10 cellular contexts compared by ENCODE assay signal in the genomic region with DNA sequence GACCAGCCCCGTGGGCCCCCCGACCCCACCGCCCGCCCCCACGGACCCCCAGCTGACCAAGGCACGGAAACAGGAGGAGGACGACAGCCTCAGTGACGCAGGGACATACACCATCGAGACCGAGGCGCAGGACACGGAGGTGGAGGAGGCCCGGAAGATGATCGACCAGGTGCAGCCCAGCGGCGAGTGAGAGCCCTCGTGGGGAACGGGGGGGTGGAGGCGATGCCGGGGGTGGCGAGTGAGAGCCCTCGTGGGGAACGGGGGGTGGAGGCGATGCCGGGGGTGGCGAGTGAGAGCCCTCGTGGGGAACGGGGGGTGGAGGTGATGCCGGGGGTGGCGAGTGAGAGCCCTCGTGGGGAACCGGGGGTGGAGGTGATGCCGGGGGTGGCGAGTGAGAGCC. TPM values are rescaled to one million over a fixed set of nuclear protein-coding genes. Genes with fewer than 3 reads are reported as not detected.
A peak's percentile ranks its signal among the peaks of the same experiment; 100 is the strongest.
DNase-seq lines count a peak whose midpoint lies in the region; ATAC-seq lines count a peak whose summit lies in the region.
"Not testable (repeated sequence)": the region's sequence is repeated elsewhere in the genome, so short reads cannot be mapped to it uniquely, and the experiment has no call there.
"Had no signal": no experiment of that assay in that cellular context is flagged by ENCODE, and none has a peak within 500 bp of the region (broad histone marks: within the 10 kb centered on the region; RNA-seq: fewer than 3 reads in every experiment).

No MANE protein-coding gene starts in this region.

- ATAC-seq in activated CD4-positive, alpha-beta T cell treated with anti-CD3 and anti-CD28 coated beads for 36 hours; Right ventricle myocardium superior (ENCODE audit: poor library complexity); right cardiac atrium: not testable (repeated sequence)
- peak; percentile 49 for ATAC-seq in memory B cell (ENCODE audit: low read depth)

- not testable (repeated sequence) for H3K9me3 ChIP-seq in right cardiac atrium (ENCODE audit: control insufficient read depth, low read length)

- intact Hi-C loops in activated CD4-positive, alpha-beta T cell treated with anti-CD3 and anti-CD28 coated beads for 36 hours (cut with DNase I, micrococcal nuclease); Right ventricle myocardium superior (cut with DNase I); right cardiac atrium (cut with DNase I): not testable (repeated sequence)

- H3K27me3 ChIP-seq in right cardiac atrium (ENCODE audit: control insufficient read depth, insufficient read depth): not testable (repeated sequence)

- not testable (repeated sequence) for H3K36me3 Mint-ChIP-seq in activated CD4-positive, alpha-beta T cell treated with anti-CD3 and anti-CD28 coated beads for 36 hours (ENCODE audit: low read depth); activated naive CD4-positive, alpha-beta T cell treated with anti-CD3 and anti-CD28 coated beads, Interleukin-2, amount 10 ng/mL, durations not matched to agents 7 days and 5 days; memory B cell

- H3K4me1 Mint-ChIP-seq in activated CD4-positive, alpha-beta T cell treated with anti-CD3 and anti-CD28 coated beads for 36 hours; activated naive CD4-positive, alpha-beta T cell treated with anti-CD3 and anti-CD28 coated beads, Interleukin-2, amount 10 ng/mL, durations not matched to agents 7 days and 5 days; memory B cell: not testable (repeated sequence)

- not testable (repeated sequence) for H3K9me3 Mint-ChIP-seq in activated CD4-positive, alpha-beta T cell treated with anti-CD3 and anti-CD28 coated beads for 36 hours (ENCODE audit: low read depth); activated naive CD4-positive, alpha-beta T cell treated with anti-CD3 and anti-CD28 coated beads, Interleukin-2, amount 10 ng/mL, durations not matched to agents 7 days and 5 days; memory B cell

- CTCF ChIA-PET in activated CD4-positive, alpha-beta T cell treated with anti-CD3 and anti-CD28 coated beads for 36 hours (lab: Charles Lee); activated naive CD4-positive, alpha-beta T cell treated with anti-CD3 and anti-CD28 coated beads, Interleukin-2, amount 10 ng/mL, durations not matched to agents 7 days and 5 days (lab: Charles Lee): not testable (repeated sequence)

- H3K4me3 ChIP-seq in right cardiac atrium (ENCODE audit: low read length): not testable (repeated sequence)

- not testable (repeated sequence) for H3K27ac Mint-ChIP-seq in activated CD4-positive, alpha-beta T cell treated with anti-CD3 and anti-CD28 coated beads for 36 hours; activated naive CD4-positive, alpha-beta T cell treated with anti-CD3 and anti-CD28 coated beads, Interleukin-2, amount 10 ng/mL, durations not matched to agents 7 days and 5 days; memory B cell

- H3K27me3 Mint-ChIP-seq in activated CD4-positive, alpha-beta T cell treated with anti-CD3 and anti-CD28 coated beads for 36 hours; activated naive CD4-positive, alpha-beta T cell treated with anti-CD3 and anti-CD28 coated beads, Interleukin-2, amount 10 ng/mL, durations not matched to agents 7 days and 5 days: not testable (repeated sequence)
- peaks cover 11% of the 10 kb centered on the region for H3K27me3 Mint-ChIP-seq in memory B cell

- WGBS in right cardiac atrium: 90% methylated on average over 29 of the region's 34 CpGs

- not testable (repeated sequence) for H3K27ac ChIP-seq in right cardiac atrium (ENCODE audit: low read length)

- H3K4me1 ChIP-seq in right cardiac atrium (ENCODE audit: control insufficient read depth, insufficient read depth, low read length): not testable (repeated sequence)

- POLR2A ChIA-PET in activated CD4-positive, alpha-beta T cell treated with anti-CD3 and anti-CD28 coated beads for 36 hours (lab: Charles Lee): not testable (repeated sequence)

- DNase-seq in activated CD4-positive, alpha-beta T cell treated with anti-CD3 and anti-CD28 coated beads for 36 hours: peak; percentile 4
- DNase-seq in activated naive CD4-positive, alpha-beta T cell treated with anti-CD3 and anti-CD28 coated beads, Interleukin-2, amount 10 ng/mL, durations not matched to agents 7 days and 5 days: peak; percentile 17
- DNase-seq in Right ventricle myocardium superior (peak; percentile 33), right cardiac atrium (peak; percentile 16 to 65 (median 45))
- DNase-seq in memory B cell (ENCODE audit: low spot score in 2 of 2): not testable (repeated sequence)
- DNase-seq in stimulated activated CD4-positive, alpha-beta T cell treated with anti-CD3 and anti-CD28 coated beads, Interleukin-15, amount 100 ng/mL, for 24 hours: peak; percentile 1

- not testable (repeated sequence) for H3K4me3 Mint-ChIP-seq in activated CD4-positive, alpha-beta T cell treated with anti-CD3 and anti-CD28 coated beads for 36 hours; activated naive CD4-positive, alpha-beta T cell treated with anti-CD3 and anti-CD28 coated beads, Interleukin-2, amount 10 ng/mL, durations not matched to agents 7 days and 5 days
- peak overlapping the region; percentile 14 for H3K4me3 Mint-ChIP-seq in memory B cell

RNA-seq across cellular contexts. Expression of a gene that starts 19.3 kb away (rescaled TPM):
- total RNA-seq in activated CD4-positive, alpha-beta T cell treated with anti-CD3 and anti-CD28 coated beads for 36 hours: 1 to 10 TPM; 3.9 to 4.0 TPM
- total RNA-seq in Right ventricle myocardium superior (9.5 TPM), right cardiac atrium (10 to 100 TPM; 10.4 to 19.1 (median 11.9) TPM)
- polyA plus RNA-seq in right cardiac atrium: 8.4 TPM

RNA-seq across cellular contexts. Expression of a gene that starts 40.3 kb away (rescaled TPM):
- not detected for total RNA-seq in activated CD4-positive, alpha-beta T cell treated with anti-CD3 and anti-CD28 coated beads for 36 hours
- total RNA-seq in Right ventricle myocardium superior: 0.13 TPM
- total RNA-seq in right cardiac atrium: under 1 TPM; 0.06 to 0.88 (median 0.20) TPM
- 0.05 TPM for polyA plus RNA-seq in right cardiac atrium
- total RNA-seq: A172; A673; Caco-2; CD4-positive, CD25-positive, alpha-beta regulatory T cell had no signal
